Comparison of ENCODE assay signal across 35 cellular contexts in the genomic region with DNA sequence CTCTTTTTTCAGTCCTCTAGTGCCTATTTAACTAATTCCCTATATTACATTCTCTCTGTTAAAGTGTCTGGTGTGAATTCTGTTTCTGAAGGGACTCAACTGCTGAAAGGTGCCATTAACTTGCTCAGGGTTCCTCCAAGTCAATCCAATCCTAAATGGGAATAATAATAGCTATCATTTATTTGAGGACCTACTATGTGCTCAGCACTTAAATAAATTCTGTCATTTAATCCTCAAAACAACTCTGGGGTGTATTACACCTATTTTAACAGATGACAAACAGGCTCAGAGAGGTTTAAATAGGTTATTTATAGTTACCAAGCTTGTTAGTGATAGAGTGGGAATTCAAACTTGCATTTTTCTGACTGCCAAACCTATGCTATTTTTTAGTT. TPM values are rescaled to one million over a fixed set of nuclear protein-coding genes. Genes with fewer than 3 reads are reported as not detected.
DNase-seq lines count a peak whose midpoint lies in the region; ATAC-seq, FAIRE-seq and TF ChIP-seq lines count a peak whose summit lies in the region.
"Had no signal": no experiment of that assay in that cellular context is flagged by ENCODE, and none has a peak within 500 bp of the region (broad histone marks: within the 10 kb centered on the region; RNA-seq: fewer than 3 reads in every experiment).

No MANE protein-coding gene starts in this region.

- H3K4me2 ChIP-seq in HepG2 (ENCODE audit: low read depth, low read length) = no peak overlapping the region
- H3K4me2 ChIP-seq in GM23338 = no peak overlapping the region
- H3K4me2 ChIP-seq in K562 (ENCODE audit: insufficient read depth, low read length) = no peak overlapping the region
- H3K4me2 ChIP-seq: A549; BLaER1; BLaER1 treated with 17β-estradiol and CSF1 and Interleukin-3, amounts not matched to agents 10 nM and 100 nM had no signal

- DNase-seq in HepG2 (ENCODE audit: low spot score) (no peak), right lobe of liver (no peak), GM23338 (ENCODE audit: low spot score) (no peak), K562 (ENCODE audit: extremely low read depth in 1 of 4, low spot score in 3 of 4) (no peak)
- DNase-seq in stimulated activated effector memory CD8-positive, alpha-beta T cell treated with anti-CD3 and anti-CD28 coated beads, Interleukin-12 subunit alpha, Interleukin-12 subunit beta, amount 100 ng/mL, for 72 hours (ENCODE audit: low spot score in 2 of 2) = no peak
- DNase-seq: 8988T; ACHN; AML-193; BE2C; C1 segment of cervical spinal cord; Caco-2; Calu3; CD4-positive, alpha-beta memory T cell; CD4-positive, alpha-beta T cell; CD4-positive, CD25-positive, alpha-beta regulatory T cell; CD8-positive, alpha-beta memory T cell; CD8-positive, alpha-beta T cell; COR-L47; DMS 273 treated with DMSO at 0.1 percent for 48 hours; DMS153; DMS53; DMS79; DMS79 treated with DMSO at 0.1 percent for 48 hours; DND-41; EL had no signal

- in situ Hi-C loops in HepG2 (cut with HindIII; ENCODE audit: extremely low pct_ligation_motif_present, low pct_unique_long_range_greater_than_20kb) = loop anchor here (10.0 kb wide), 1 partner anchor 87 kb away; a partner anchor contains a TSS
- in situ Hi-C loops in K562 (cut with MboI) = no loop called here

- H3K9ac ChIP-seq in HepG2 (ENCODE audit: insufficient read depth, low read depth, low read length) = no peak overlapping the region
- H3K9ac ChIP-seq in K562 (ENCODE audit: insufficient read depth in 1 of 2, low read depth in 2 of 2, low read length in 2 of 2) = no peak overlapping the region
- H3K9ac ChIP-seq: BLaER1; BLaER1 treated with 17β-estradiol and CSF1 and Interleukin-3, amounts not matched to agents 10 nM and 100 nM had no signal

- H3K4me3 ChIP-seq in HepG2 (replicated peaks in 1 of 3; ENCODE audit: insufficient read depth in 1 of 3, low read depth in 2 of 3, low read length in 3 of 3) (no peak overlapping the region), right lobe of liver (no peak overlapping the region), GM23338 (no peak overlapping the region), K562 (no peak overlapping the region)
- H3K4me3 ChIP-seq: A549; BLaER1; BLaER1 treated with 17β-estradiol and CSF1 and Interleukin-3, amounts not matched to agents 10 nM and 100 nM had no signal

- no peaks in the 10 kb centered on the region for H3K36me3 ChIP-seq in HepG2 (replicated peaks in 1 of 2; ENCODE audit: control insufficient read depth in 1 of 2, insufficient read depth in 2 of 2, low read length in 2 of 2)
- no peaks in the 10 kb centered on the region for H3K36me3 ChIP-seq in right lobe of liver
- H3K36me3 ChIP-seq in GM23338 (ENCODE audit: insufficient read depth) = no peaks in the 10 kb centered on the region
- H3K36me3 ChIP-seq in K562 (ENCODE audit: control insufficient read depth, insufficient read depth, low read length) = no peaks in the 10 kb centered on the region
- H3K36me3 ChIP-seq: BE2C; BLaER1; BLaER1 treated with 17β-estradiol and CSF1 and Interleukin-3, amounts not matched to agents 10 nM and 100 nM had no signal

- no peaks in the 10 kb centered on the region for H3F3A ChIP-seq in GM23338 (replicated peaks; ENCODE audit: low read depth)

- H3K79me2 ChIP-seq in HepG2 (ENCODE audit: insufficient read depth, low read length) = no peaks in the 10 kb centered on the region
- H3K79me2 ChIP-seq in GM23338 (replicated peaks; ENCODE audit: insufficient read depth) = no peaks in the 10 kb centered on the region
- no peaks in the 10 kb centered on the region for H3K79me2 ChIP-seq in K562 (ENCODE audit: control insufficient read depth, insufficient read depth, low read length)

- no peak for TF ChIP-seq POLR2A in HepG2 (IDR thresholded peaks at IDR 0.05; ENCODE audit: insufficient read depth in 1 of 2, low read depth in 2 of 2, low read length in 2 of 2)
- TF ChIP-seq POLR2A in right lobe of liver (IDR thresholded peaks at IDR 0.05) = no peak
- TF ChIP-seq POLR2A in K562 (conservative IDR thresholded peaks at IDR 0.05) = no peak

- intact Hi-C loops in HepG2 (cut with micrococcal nuclease; ENCODE audit: unreplicated experiment) (no loop called here), right lobe of liver (cut with DNase I) (no loop called here), K562 (cut with micrococcal nuclease) (no loop called here)

- no peaks in the 10 kb centered on the region; the same call in 2 of the 3 replicates for H3K9me3 Mint-ChIP-seq in GM23338
- no peaks in the 10 kb centered on the region for H3K9me3 Mint-ChIP-seq in stimulated activated effector memory CD8-positive, alpha-beta T cell treated with anti-CD3 and anti-CD28 coated beads, Interleukin-12 subunit alpha, Interleukin-12 subunit beta, amount 100 ng/mL, for 72 hours
- H3K9me3 Mint-ChIP-seq: CD14-positive monocyte; CD4-positive, alpha-beta T cell; CD8-positive, alpha-beta T cell had no signal

- H3K27ac Mint-ChIP-seq in GM23338 = no peak overlapping the region
- no peak overlapping the region for H3K27ac Mint-ChIP-seq in stimulated activated effector memory CD8-positive, alpha-beta T cell treated with anti-CD3 and anti-CD28 coated beads, Interleukin-12 subunit alpha, Interleukin-12 subunit beta, amount 100 ng/mL, for 72 hours
- H3K27ac Mint-ChIP-seq: B cell; CD4-positive, alpha-beta memory T cell; CD4-positive, alpha-beta T cell; CD4-positive, CD25-positive, alpha-beta regulatory T cell; CD8-positive, alpha-beta memory T cell; CD8-positive, alpha-beta T cell had no signal

- H2AFZ ChIP-seq in HepG2 (ENCODE audit: low read length) (no peak overlapping the region), GM23338 (peak overlapping the region; percentile 91; the same call in 1 of the 2 replicates), K562 (ENCODE audit: low read depth, low read length) (no peak overlapping the region)

- H3K27me3 ChIP-seq in HepG2 (ENCODE audit: control insufficient read depth in 1 of 2, insufficient read depth in 2 of 2, low read length in 2 of 2) (peaks cover 0 to 7% of the 10 kb centered on the region in 2 experiments; a peak in 1 of 5 replicates), right lobe of liver (no peaks in the 10 kb centered on the region), GM23338 (ENCODE audit: insufficient read depth) (no peaks in the 10 kb centered on the region), K562 (ENCODE audit: control insufficient read depth in 2 of 2, insufficient read depth in 2 of 2, low read length in 2 of 2) (peaks cover 6% of the 10 kb centered on the region in 2 experiments; a peak in 3 of 5 replicates)
- H3K27me3 ChIP-seq: BE2C; BLaER1; BLaER1 treated with 17β-estradiol and CSF1 and Interleukin-3, amounts not matched to agents 10 nM and 100 nM had no signal

- H3K27ac ChIP-seq in HepG2 (ENCODE audit: extremely low read length, insufficient read depth, low read length) (no peak overlapping the region), right lobe of liver (no peak overlapping the region), GM23338 (ENCODE audit: low read depth) (no peak overlapping the region), K562 (ENCODE audit: extremely low read depth, low read depth, low read length) (no peak overlapping the region)
- H3K27ac ChIP-seq: 22Rv1; A549; BLaER1; BLaER1 treated with 17β-estradiol and CSF1 and Interleukin-3, amounts not matched to agents 10 nM and 100 nM; C4-2B had no signal

- TF ChIP-seq EP300 in HepG2 (IDR thresholded peaks at IDR 0.05; ENCODE audit: low read depth in 2 of 2, low read length in 2 of 2) (no peak), HepG2 (CRISPR knock-in tag; IDR thresholded peaks at IDR 0.05; ENCODE audit: borderline replicate concordance) (no peak), K562 (IDR thresholded peaks at IDR 0.05; ENCODE audit: low read length) (no peak)

- POLR2A ChIA-PET in HepG2 (lab: Yijun Ruan, JAX) (no interaction called here), K562 (lab: Yijun Ruan, JAX) (no interaction called here)

- peaks cover 11% of the 10 kb centered on the region for H3K4me1 Mint-ChIP-seq in GM23338
- no peaks in the 10 kb centered on the region for H3K4me1 Mint-ChIP-seq in stimulated activated effector memory CD8-positive, alpha-beta T cell treated with anti-CD3 and anti-CD28 coated beads, Interleukin-12 subunit alpha, Interleukin-12 subunit beta, amount 100 ng/mL, for 72 hours
- H3K4me1 Mint-ChIP-seq: B cell; CD14-positive monocyte; CD4-positive, alpha-beta memory T cell; CD4-positive, CD25-positive, alpha-beta regulatory T cell; CD8-positive, alpha-beta memory T cell had no signal

- TF ChIP-seq CTCF in HepG2 (CRISPR knock-in tag; IDR thresholded peaks at IDR 0.05) (no peak), right lobe of liver (IDR thresholded peaks at IDR 0.05) (no peak), GM23338 (conservative IDR thresholded peaks at IDR 0.05; ENCODE audit: low read depth in 2 of 2) (no peak), K562 (IDR thresholded peaks at IDR 0.05 in 2 of 3, conservative IDR thresholded peaks at IDR 0.05 in 1 of 3; ENCODE audit: insufficient read depth in 2 of 3, low read depth in 1 of 3, low read length in 3 of 3) (no peak)

- ATAC-seq in HepG2 = no peak
- ATAC-seq in right lobe of liver = no peak
- no peak for ATAC-seq in GM23338
- no peak for ATAC-seq in K562
- ATAC-seq in GM21717 (IDR thresholded peaks at IDR 0.05; ENCODE audit: unreplicated experiment) = no peak
- no peak for ATAC-seq in stimulated activated effector memory CD8-positive, alpha-beta T cell treated with anti-CD3 and anti-CD28 coated beads, Interleukin-12 subunit alpha, Interleukin-12 subunit beta, amount 100 ng/mL, for 72 hours
- ATAC-seq: CD8-positive, alpha-beta T cell had no signal

- H4K20me1 ChIP-seq in HepG2 (ENCODE audit: insufficient read depth, low read length) (no peaks in the 10 kb centered on the region), GM23338 (replicated peaks; ENCODE audit: insufficient read depth) (no peaks in the 10 kb centered on the region), K562 (replicated peaks; ENCODE audit: control insufficient read depth, insufficient read depth, low read length) (no peaks in the 10 kb centered on the region)
- H4K20me1 ChIP-seq: BLaER1; BLaER1 treated with 17β-estradiol and CSF1 and Interleukin-3, amounts not matched to agents 10 nM and 100 nM had no signal

- CTCF ChIA-PET in HepG2 (lab: Yijun Ruan, JAX; ENCODE audit: low intra/inter-chr PET ratio, low total read pairs) = no interaction called here
- CTCF ChIA-PET in K562 (lab: Yijun Ruan, JAX; ENCODE audit: low intra/inter-chr PET ratio) = no interaction called here

- H3K4me1 ChIP-seq in HepG2 (ENCODE audit: insufficient read depth, low read length) = no peaks in the 10 kb centered on the region
- H3K4me1 ChIP-seq in right lobe of liver = peaks cover 0 to 7% (median 0%) of the 10 kb centered on the region in 4 donors
- H3K4me1 ChIP-seq in GM23338 (ENCODE audit: insufficient read depth) = 0 out of 2 replicates have a peak, but pooled peaks cover 6% of the 10 kb centered on the region
- no peaks in the 10 kb centered on the region for H3K4me1 ChIP-seq in K562 (replicated peaks in 1 of 2; ENCODE audit: control insufficient read depth in 2 of 2, insufficient read depth in 2 of 2, low read length in 2 of 2)
- H3K4me1 ChIP-seq: A549, BE2C, Caco-2 had no signal

- BruUV-seq in HepG2 (replicated peaks; lab: Mats Ljungman, UMichigan) = no TSS peak
- BruUV-seq in K562 (replicated peaks; lab: Mats Ljungman, UMichigan) = no TSS peak

- TF ChIP-seq RAD21 in HepG2 (CRISPR knock-in tag; IDR thresholded peaks at IDR 0.05) = no peak
- TF ChIP-seq RAD21 in K562 (CRISPR knock-in tag; conservative IDR thresholded peaks at IDR 0.05 in 1 of 2, IDR thresholded peaks at IDR 0.05 in 1 of 2) = no peak

- peaks cover 4% of the 10 kb centered on the region; the same call in 1 of the 2 replicates for H3K9me2 ChIP-seq in GM23338 (ENCODE audit: insufficient read depth)

- H3K9me3 ChIP-seq in HepG2 (ENCODE audit: low read length) = no peaks in the 10 kb centered on the region
- no peaks in the 10 kb centered on the region for H3K9me3 ChIP-seq in right lobe of liver
- no peaks in the 10 kb centered on the region for H3K9me3 ChIP-seq in K562 (replicated peaks; ENCODE audit: control insufficient read depth, insufficient read depth, low read depth, low read length)
- H3K9me3 ChIP-seq: A549; BE2C; BLaER1; BLaER1 treated with 17β-estradiol and CSF1 and Interleukin-3, amounts not matched to agents 10 nM and 100 nM had no signal

- peaks cover 4% of the 10 kb centered on the region for H3K27me3 Mint-ChIP-seq in GM23338 (ENCODE audit: insufficient read depth, low read depth, poor library complexity)

- FAIRE-seq in HepG2 (lab: Jason Lieb, UNC) = no peak
- no peak for FAIRE-seq in K562 (lab: Jason Lieb, UNC)
- FAIRE-seq: A204.1, A549, D721Med had no signal

- H3K9me1 ChIP-seq in K562 (ENCODE audit: control insufficient read depth, insufficient read depth, low read length) = no peaks in the 10 kb centered on the region

- H3K4me3 Mint-ChIP-seq in GM23338 = no peak overlapping the region
- H3K4me3 Mint-ChIP-seq in stimulated activated effector memory CD8-positive, alpha-beta T cell treated with anti-CD3 and anti-CD28 coated beads, Interleukin-12 subunit alpha, Interleukin-12 subunit beta, amount 100 ng/mL, for 72 hours = no peak overlapping the region
- H3K4me3 Mint-ChIP-seq: B cell; CD14-positive monocyte; CD4-positive, alpha-beta memory T cell; CD4-positive, alpha-beta T cell; CD4-positive, CD25-positive, alpha-beta regulatory T cell; CD8-positive, alpha-beta memory T cell; CD8-positive, alpha-beta T cell had no signal

- no peaks in the 10 kb centered on the region for H3K36me3 Mint-ChIP-seq in GM23338 (ENCODE audit: low read depth)
- H3K36me3 Mint-ChIP-seq in stimulated activated effector memory CD8-positive, alpha-beta T cell treated with anti-CD3 and anti-CD28 coated beads, Interleukin-12 subunit alpha, Interleukin-12 subunit beta, amount 100 ng/mL, for 72 hours = no peaks in the 10 kb centered on the region
- H3K36me3 Mint-ChIP-seq: CD14-positive monocyte; CD8-positive, alpha-beta T cell had no signal

RNA-seq across cellular contexts. Expression of a gene that starts 40.6 kb away (rescaled TPM):
- total RNA-seq in HepG2 (2016; rRNA removed; fragmentation: Illumina TruSeq; extraction: Trizol) (18.9 and 23.7 TPM in 2 replicates), right lobe of liver (1 to 10 TPM; 2.9 to 5.7 (median 5.1) TPM), K562 (2014; rRNA removed) (10.6 and 11.9 TPM in 2 replicates), K562 (2014; rRNA removed; fragmentation: Illumina TruSeq; extraction: Trizol) (21.6 and 26.1 TPM in 2 replicates), K562 (2015; rRNA removed; fragmentation: Illumina TruSeq; extraction: Trizol) (22.4 and 24.6 TPM in 2 replicates), K562 (2021) (20.9 and 22.1 TPM in 2 replicates)
- total RNA-seq in HepG2 (2016; cell fraction: cytosol; rRNA removed; fragmentation: Illumina TruSeq; extraction: Trizol; ENCODE audit: low read depth) = 4.0 and 4.8 TPM in 2 replicates
- 18.2 and 21.5 TPM in 2 replicates for total RNA-seq in HepG2 (2016; cell fraction: insoluble cytoplasmic fraction; rRNA removed; fragmentation: Illumina TruSeq; extraction: Trizol)
- 8.3 and 9.4 TPM in 2 replicates for total RNA-seq in HepG2 (2016; cell fraction: membrane; rRNA removed; fragmentation: Illumina TruSeq; extraction: Trizol)
- 18.8 and 20.7 TPM in 2 replicates for total RNA-seq in HepG2 (2016; cell fraction: nucleus; rRNA removed; fragmentation: Illumina TruSeq; extraction: Trizol)
- polyA plus RNA-seq in HepG2 (2011; rRNA removed) (5.1 and 6.3 TPM in 2 replicates), GM23338 (2016; fragmentation: Nextera tagmentation; extraction: Ambion mirVana) (40.9 and 50.1 TPM in 2 replicates), K562 (2011; rRNA removed) (36.9 and 40.1 TPM in 2 replicates), K562 (2014; fragmentation: Illumina TruSeq; extraction: Trizol) (21.6 and 25.2 TPM in 2 replicates), K562 (2014; fragmentation: Nextera tagmentation; extraction: Ambion mirVana) (10 to 100 TPM; 27.2 to 28.6 TPM), K562 (2014; rRNA removed) (19.5 and 20.8 TPM in 2 replicates)
- 2.7 and 2.9 TPM in 2 replicates for polyA plus RNA-seq in HepG2 (2011; cell fraction: cytosol; rRNA removed)
- 4.1 and 4.3 TPM in 2 replicates for polyA plus RNA-seq in HepG2 (2011; cell fraction: nucleus; rRNA removed)
- 3.5 and 5.9 TPM in 2 replicates for polyA plus RNA-seq in HepG2 (2012)
- 1.4 and 1.8 TPM in 2 replicates for polyA plus RNA-seq in HepG2 (2016; cell fraction: cytosol; fragmentation: Illumina TruSeq; extraction: Trizol; ENCODE audit: low read depth)
- 18.6 and 19.5 TPM in 2 replicates for polyA plus RNA-seq in HepG2 (2016; cell fraction: insoluble cytoplasmic fraction; fragmentation: Illumina TruSeq; extraction: Trizol; ENCODE audit: low read depth)
- polyA plus RNA-seq in HepG2 (2016; cell fraction: membrane; fragmentation: Illumina TruSeq; extraction: Trizol; ENCODE audit: low read depth) = 3.6 and 4.0 TPM in 2 replicates
- polyA plus RNA-seq in HepG2 (2016; cell fraction: nucleus; fragmentation: Illumina TruSeq; extraction: Trizol; ENCODE audit: insufficient read depth, low read depth) = 20.7 and 27.8 TPM in 2 replicates
- polyA minus RNA-seq in HepG2 (2011; rRNA and poly(A)+ RNA removed; ENCODE audit: low replicate concordance) = 6.2 and 54.4 TPM in 2 replicates
- polyA minus RNA-seq in HepG2 (2011; cell fraction: cytosol; rRNA and poly(A)+ RNA removed) = 2.5 and 5.3 TPM in 2 replicates
- 8.5 and 9.9 TPM in 2 replicates for polyA minus RNA-seq in HepG2 (2011; cell fraction: nucleus; rRNA and poly(A)+ RNA removed)
- 17.6 and 21.9 TPM in 2 replicates for total RNA-seq in GM23338 (2014; rRNA removed; shearing (Covaris generic))
- 24.4 and 43.5 TPM in 2 replicates for total RNA-seq in K562 (2011; cell fraction: chromatin; rRNA removed; ENCODE audit: low replicate concordance)
- total RNA-seq in K562 (2011; cell fraction: nucleolus; rRNA removed) = 6.7 and 11.4 TPM in 2 replicates
- 21.4 and 33.4 TPM in 2 replicates for total RNA-seq in K562 (2011; cell fraction: nucleoplasm; rRNA removed)
- 12.5 and 13.1 TPM in 2 replicates for polyA plus RNA-seq in K562 (2011; cell fraction: cytosol; rRNA removed)
- polyA plus RNA-seq in K562 (2011; cell fraction: nucleus; rRNA removed) = 45.2 and 49.2 TPM in 2 replicates
- polyA plus RNA-seq in K562 (2012) = 13.1 and 17.4 TPM in 2 replicates
- polyA minus RNA-seq in K562 (2011; rRNA and poly(A)+ RNA removed) = 31.6 and 36.8 TPM in 2 replicates
- 6.3 and 11.5 TPM in 2 replicates for polyA minus RNA-seq in K562 (2011; cell fraction: cytosol; rRNA and poly(A)+ RNA removed)
- 16.2 and 25.9 TPM in 2 replicates for polyA minus RNA-seq in K562 (2011; cell fraction: nucleus; rRNA and poly(A)+ RNA removed)

RNA-seq across cellular contexts. Expression of a gene that starts 58.2 kb away (rescaled TPM):
- 3.0 and 5.6 TPM in 2 replicates for total RNA-seq in HepG2 (2016; rRNA removed; fragmentation: Illumina TruSeq; extraction: Trizol)
- 1.5 and 1.8 TPM in 2 replicates for total RNA-seq in HepG2 (2016; cell fraction: cytosol; rRNA removed; fragmentation: Illumina TruSeq; extraction: Trizol; ENCODE audit: low read depth)
- total RNA-seq in HepG2 (2016; cell fraction: insoluble cytoplasmic fraction; rRNA removed; fragmentation: Illumina TruSeq; extraction: Trizol) = 3.0 and 3.9 TPM in 2 replicates
- 1.8 and 2.3 TPM in 2 replicates for total RNA-seq in HepG2 (2016; cell fraction: membrane; rRNA removed; fragmentation: Illumina TruSeq; extraction: Trizol)
- 1.1 and 2.9 TPM in 2 replicates for total RNA-seq in HepG2 (2016; cell fraction: nucleus; rRNA removed; fragmentation: Illumina TruSeq; extraction: Trizol)
- 4.8 and 5.6 TPM in 2 replicates for polyA plus RNA-seq in HepG2 (2011; rRNA removed)
- 3.9 and 4.9 TPM in 2 replicates for polyA plus RNA-seq in HepG2 (2011; cell fraction: cytosol; rRNA removed)
- 2.4 and 2.5 TPM in 2 replicates for polyA plus RNA-seq in HepG2 (2011; cell fraction: nucleus; rRNA removed)
- polyA plus RNA-seq in HepG2 (2012) = 1.2 and 4.0 TPM in 2 replicates
- polyA plus RNA-seq in HepG2 (2016; cell fraction: cytosol; fragmentation: Illumina TruSeq; extraction: Trizol; ENCODE audit: low read depth) = 0.84 and 1.2 TPM in 2 replicates
- polyA plus RNA-seq in HepG2 (2016; cell fraction: insoluble cytoplasmic fraction; fragmentation: Illumina TruSeq; extraction: Trizol; ENCODE audit: low read depth) = 3.5 and 3.9 TPM in 2 replicates
- 1.3 and 1.7 TPM in 2 replicates for polyA plus RNA-seq in HepG2 (2016; cell fraction: membrane; fragmentation: Illumina TruSeq; extraction: Trizol; ENCODE audit: low read depth)
- 3.3 and 3.5 TPM in 2 replicates for polyA plus RNA-seq in HepG2 (2016; cell fraction: nucleus; fragmentation: Illumina TruSeq; extraction: Trizol; ENCODE audit: insufficient read depth, low read depth)
- 4.6 and 7.6 TPM in 2 replicates for polyA minus RNA-seq in HepG2 (2011; rRNA and poly(A)+ RNA removed; ENCODE audit: low replicate concordance)
- polyA minus RNA-seq in HepG2 (2011; cell fraction: cytosol; rRNA and poly(A)+ RNA removed) = 1.6 and 1.9 TPM in 2 replicates
- 2.8 and 4.2 TPM in 2 replicates for polyA minus RNA-seq in HepG2 (2011; cell fraction: nucleus; rRNA and poly(A)+ RNA removed)
- 1 to 10 TPM in 5 of 6 experiments, under 1 TPM in 1; 0.89 to 2.9 (median 2.1) TPM for total RNA-seq in right lobe of liver
- 16.9 and 19.5 TPM in 2 replicates for total RNA-seq in GM23338 (2014; rRNA removed; shearing (Covaris generic))
- polyA plus RNA-seq in GM23338 (2016; fragmentation: Nextera tagmentation; extraction: Ambion mirVana) = 5.9 and 8.2 TPM in 2 replicates
- total RNA-seq in K562 (2011; cell fraction: chromatin; rRNA removed; ENCODE audit: low replicate concordance) = 3.1 TPM in 1 of 2 replicates, not detected in the other
- total RNA-seq in K562 (2011; cell fraction: nucleolus; rRNA removed) = 3.4 and 4.3 TPM in 2 replicates
- total RNA-seq in K562 (2011; cell fraction: nucleoplasm; rRNA removed) = 3.1 and 3.6 TPM in 2 replicates
- 4.5 and 5.5 TPM in 2 replicates for total RNA-seq in K562 (2014; rRNA removed)
- 2.3 and 3.3 TPM in 2 replicates for total RNA-seq in K562 (2014; rRNA removed; fragmentation: Illumina TruSeq; extraction: Trizol)
- 3.6 and 4.7 TPM in 2 replicates for total RNA-seq in K562 (2015; rRNA removed; fragmentation: Illumina TruSeq; extraction: Trizol)
- 2.6 and 2.9 TPM in 2 replicates for total RNA-seq in K562 (2021)
- 4.5 and 5.2 TPM in 2 replicates for polyA plus RNA-seq in K562 (2011; rRNA removed)
- 4.2 and 6.6 TPM in 2 replicates for polyA plus RNA-seq in K562 (2011; cell fraction: cytosol; rRNA removed)
- polyA plus RNA-seq in K562 (2011; cell fraction: nucleus; rRNA removed) = 1.4 and 3.0 TPM in 2 replicates
- polyA plus RNA-seq in K562 (2012) = 2.8 and 3.9 TPM in 2 replicates
- 3.3 and 4.3 TPM in 2 replicates for polyA plus RNA-seq in K562 (2014; fragmentation: Illumina TruSeq; extraction: Trizol)
- polyA plus RNA-seq in K562 (2014; fragmentation: Nextera tagmentation; extraction: Ambion mirVana) = 1 to 10 TPM in 1 of 2 experiments, under 1 TPM in 1; 1.00 to 1.4 TPM
- polyA plus RNA-seq in K562 (2014; rRNA removed) = 2.9 and 3.5 TPM in 2 replicates
- polyA minus RNA-seq in K562 (2011; rRNA and poly(A)+ RNA removed) = 3.7 and 3.9 TPM in 2 replicates
- 2.1 and 2.7 TPM in 2 replicates for polyA minus RNA-seq in K562 (2011; cell fraction: cytosol; rRNA and poly(A)+ RNA removed)
- polyA minus RNA-seq in K562 (2011; cell fraction: nucleus; rRNA and poly(A)+ RNA removed) = 2.6 and 3.2 TPM in 2 replicates
